In genomic region chr4:89101256-89102161, GRCh38 we compare ENCODE assay signal across 11 cellular contexts. TPM values are rescaled to one million over a fixed set of nuclear protein-coding genes. Genes with fewer than 3 reads are reported as not detected.
DNase-seq lines count a peak whose midpoint lies in the region; ATAC-seq and TF ChIP-seq lines count a peak whose summit lies in the region.
"Had no signal": no experiment of that assay in that cellular context is flagged by ENCODE, and none has a peak within 500 bp of the region (broad histone marks: within the 10 kb centered on the region; RNA-seq: fewer than 3 reads in every experiment).

No MANE protein-coding gene starts in this region.

- 86 to 91% (median 91%) methylated on average over 11 of the region's 11 CpGs for WGBS in ovary, 3 donors

- no peak for TF ChIP-seq CTCF in ovary (IDR thresholded peaks at IDR 0.05)

- no peak for TF ChIP-seq POLR2A in ovary (IDR thresholded peaks at IDR 0.05)

- no peak for DNase-seq in activated naive CD4-positive, alpha-beta T cell treated with anti-CD3 and anti-CD28 coated beads, Interleukin-2, amount 50 U/mL, for 72 hours (ENCODE audit: low spot score in 2 of 2)
- no peak for DNase-seq in activated naive CD4-positive, alpha-beta T cell treated with anti-CD3 and anti-CD28 coated beads, Interleukin-2, amount 50 U/mL, for 16 hours
- DNase-seq in stimulated activated naive CD8-positive, alpha-beta T cell treated with anti-CD3 and anti-CD28 coated beads, Interleukin-15, amount 100 ng/mL, for 72 hours, result peak in 1 of 2 donors; percentile 35
- no peak for DNase-seq in NCI-H2227 (lab: John Stamatoyannopoulos, UW; ENCODE audit: unreplicated experiment)
- DNase-seq in cerebellum (ENCODE audit: low spot score), result no peak
- no peak for DNase-seq in ovary
- DNase-seq: activated CD4-positive, CD25-positive, alpha-beta regulatory T cell treated with anti-CD3 and anti-CD28 coated beads, Interleukin-2, amount 50 U/mL, for 72 hours; NCI-H524 treated with DMSO at 0.1 percent for 48 hours had no signal

- no peaks in the 10 kb centered on the region for H3K9me3 ChIP-seq in ovary

- H3K4me1 Mint-ChIP-seq in stimulated activated naive CD8-positive, alpha-beta T cell treated with anti-CD3 and anti-CD28 coated beads, Interleukin-15, amount 100 ng/mL, for 72 hours, result peaks cover 46% of the 10 kb centered on the region

- H3K4me3 Mint-ChIP-seq in stimulated activated naive CD8-positive, alpha-beta T cell treated with anti-CD3 and anti-CD28 coated beads, Interleukin-15, amount 100 ng/mL, for 72 hours, result peak overlapping the region; percentile 43 to 63

- peaks cover 0 to 11% of the 10 kb centered on the region in 2 donors for H3K36me3 Mint-ChIP-seq in activated naive CD4-positive, alpha-beta T cell treated with anti-CD3 and anti-CD28 coated beads, Interleukin-2, amount 50 U/mL, for 72 hours

- intact Hi-C loops in ovary (cut with DNase I), result no loop called here

- peaks cover 0 to 5% of the 10 kb centered on the region in 2 donors for H3K9me3 Mint-ChIP-seq in activated naive CD4-positive, alpha-beta T cell treated with anti-CD3 and anti-CD28 coated beads, Interleukin-2, amount 50 U/mL, for 72 hours
- H3K9me3 Mint-ChIP-seq in stimulated activated naive CD8-positive, alpha-beta T cell treated with anti-CD3 and anti-CD28 coated beads, Interleukin-15, amount 100 ng/mL, for 72 hours, result peaks cover 0 to 6% of the 10 kb centered on the region in 2 donors

- no peaks in the 10 kb centered on the region for H3K36me3 ChIP-seq in ovary

- no peak overlapping the region for H3K4me3 ChIP-seq in ovary

- peak overlapping the region in 1 of 2 donors; percentile 34 for H3K27ac Mint-ChIP-seq in activated naive CD4-positive, alpha-beta T cell treated with anti-CD3 and anti-CD28 coated beads, Interleukin-2, amount 50 U/mL, for 72 hours
- H3K27ac Mint-ChIP-seq in stimulated activated naive CD8-positive, alpha-beta T cell treated with anti-CD3 and anti-CD28 coated beads, Interleukin-15, amount 100 ng/mL, for 72 hours, result peak overlapping the region in 1 of 2 donors; percentile 90

- peaks cover 8% of the 10 kb centered on the region for H3K27me3 Mint-ChIP-seq in stimulated activated naive CD8-positive, alpha-beta T cell treated with anti-CD3 and anti-CD28 coated beads, Interleukin-15, amount 100 ng/mL, for 72 hours

- no peaks in the 10 kb centered on the region for H3K27me3 ChIP-seq in ovary

- H3K4me1 ChIP-seq in ovary (ENCODE audit: insufficient read depth), result no peaks in the 10 kb centered on the region

- TF ChIP-seq EP300 in ovary (IDR thresholded peaks at IDR 0.05), result no peak

- H3K27ac ChIP-seq in ovary, result no peak overlapping the region

- peak; percentile 92 to 97 for ATAC-seq in activated naive CD4-positive, alpha-beta T cell treated with anti-CD3 and anti-CD28 coated beads, Interleukin-2, amount 50 U/mL, for 72 hours
- peak; percentile 94 for ATAC-seq in HG02571 (IDR thresholded peaks at IDR 0.05; ENCODE audit: unreplicated experiment)
- ATAC-seq in HG03558 (IDR thresholded peaks at IDR 0.05; ENCODE audit: extremely low read depth, unreplicated experiment), result peak; percentile 80
- ATAC-seq in stimulated activated naive CD8-positive, alpha-beta T cell treated with anti-CD3 and anti-CD28 coated beads, Interleukin-15, amount 100 ng/mL, for 72 hours, result peak; percentile 91
- ATAC-seq: HCT116 had no signal

RNA-seq across cellular contexts. Expression of gene TIGD2, which starts 9.8 kb away (rescaled TPM):
- total RNA-seq in activated naive CD4-positive, alpha-beta T cell treated with anti-CD3 and anti-CD28 coated beads, Interleukin-2, amount 50 U/mL, for 72 hours, result 1 to 10 TPM in 1 of 2 donors, under 1 TPM in 1; 0.61 to 1.8 TPM
- 10.6 TPM for total RNA-seq in cerebellum
- total RNA-seq in ovary, result 1 to 10 TPM; 1.5 to 4.0 (median 2.4) TPM
- polyA plus RNA-seq in ovary, result 1 to 10 TPM; 1.8 to 4.0 TPM

RNA-seq across cellular contexts. Expression of gene FAM13A, which starts 44.5 kb away (rescaled TPM):
- total RNA-seq in activated naive CD4-positive, alpha-beta T cell treated with anti-CD3 and anti-CD28 coated beads, Interleukin-2, amount 50 U/mL, for 72 hours, result 1 to 10 TPM; 2.2 to 6.6 TPM
- 55.2 TPM for total RNA-seq in cerebellum
- 10 to 100 TPM; 29.3 to 51.8 (median 43.0) TPM for total RNA-seq in ovary
- polyA plus RNA-seq in ovary, result 10 to 100 TPM; 16.7 to 31.3 TPM
